ENCODE assay signal across 1 cellular context in genomic region chr17:38742431-38743308, GRCh38.
TF ChIP-seq lines count a peak whose summit lies in the region.

No MANE protein-coding gene starts in this region.

TF ChIP-seq in HEK293, 187 proteins besides CTCF, POLR2A, EP300 and RAD21 (continued from another document):
- TF ChIP-seq, protein P1, sequence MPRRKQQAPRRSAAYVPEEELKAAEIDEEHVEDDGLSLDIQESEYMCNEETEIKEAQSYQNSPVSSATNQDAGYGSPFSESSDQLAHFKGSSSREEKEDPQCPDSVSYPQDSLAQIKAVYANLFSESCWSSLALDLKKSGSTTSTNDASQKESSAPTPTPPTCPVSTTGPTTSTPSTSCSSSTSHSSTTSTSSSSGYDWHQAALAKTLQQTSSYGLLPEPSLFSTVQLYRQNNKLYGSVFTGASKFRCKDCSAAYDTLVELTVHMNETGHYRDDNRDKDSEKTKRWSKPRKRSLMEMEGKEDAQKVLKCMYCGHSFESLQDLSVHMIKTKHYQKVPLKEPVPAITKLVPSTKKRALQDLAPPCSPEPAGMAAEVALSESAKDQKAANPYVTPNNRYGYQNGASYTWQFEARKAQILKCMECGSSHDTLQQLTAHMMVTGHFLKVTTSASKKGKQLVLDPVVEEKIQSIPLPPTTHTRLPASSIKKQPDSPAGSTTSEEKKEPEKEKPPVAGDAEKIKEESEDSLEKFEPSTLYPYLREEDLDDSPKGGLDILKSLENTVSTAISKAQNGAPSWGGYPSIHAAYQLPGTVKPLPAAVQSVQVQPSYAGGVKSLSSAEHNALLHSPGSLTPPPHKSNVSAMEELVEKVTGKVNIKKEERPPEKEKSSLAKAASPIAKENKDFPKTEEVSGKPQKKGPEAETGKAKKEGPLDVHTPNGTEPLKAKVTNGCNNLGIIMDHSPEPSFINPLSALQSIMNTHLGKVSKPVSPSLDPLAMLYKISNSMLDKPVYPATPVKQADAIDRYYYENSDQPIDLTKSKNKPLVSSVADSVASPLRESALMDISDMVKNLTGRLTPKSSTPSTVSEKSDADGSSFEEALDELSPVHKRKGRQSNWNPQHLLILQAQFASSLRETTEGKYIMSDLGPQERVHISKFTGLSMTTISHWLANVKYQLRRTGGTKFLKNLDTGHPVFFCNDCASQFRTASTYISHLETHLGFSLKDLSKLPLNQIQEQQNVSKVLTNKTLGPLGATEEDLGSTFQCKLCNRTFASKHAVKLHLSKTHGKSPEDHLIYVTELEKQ (tag by site-specific recombination; IDR thresholded peaks at IDR 0.05; ENCODE audit: borderline replicate concordance) = 0 out of 2 replicates have a peak, but pooled peaks have one; percentile 35
- peak; percentile 77 for TF ChIP-seq ZIC2 (tag by site-specific recombination; IDR thresholded peaks at IDR 0.05)
- 0 out of 2 replicates have a peak, but pooled peaks have one; percentile 11 for TF ChIP-seq ZNF335 (tag by site-specific recombination; conservative IDR thresholded peaks at IDR 0.05)
- no peak for TF ChIP-seq ZFP41 (tag by site-specific recombination; IDR thresholded peaks at IDR 0.05; ENCODE audit: borderline replicate concordance)
- peak; percentile 57; the same call in 1 of the 2 replicates for TF ChIP-seq GLIS2 (tag by site-specific recombination; IDR thresholded peaks at IDR 0.05)
- TF ChIP-seq ZNF600 (tag by site-specific recombination; IDR thresholded peaks at IDR 0.05) = no peak; the same call in 1 of the 2 replicates
- TF ChIP-seq SCRT2 (tag by site-specific recombination; IDR thresholded peaks at IDR 0.05) = no peak
- 0 out of 2 replicates have a peak, but pooled peaks have one; percentile 13 for TF ChIP-seq ZNF398 (tag by site-specific recombination; IDR thresholded peaks at IDR 0.05)
- TF ChIP-seq, protein P2, sequence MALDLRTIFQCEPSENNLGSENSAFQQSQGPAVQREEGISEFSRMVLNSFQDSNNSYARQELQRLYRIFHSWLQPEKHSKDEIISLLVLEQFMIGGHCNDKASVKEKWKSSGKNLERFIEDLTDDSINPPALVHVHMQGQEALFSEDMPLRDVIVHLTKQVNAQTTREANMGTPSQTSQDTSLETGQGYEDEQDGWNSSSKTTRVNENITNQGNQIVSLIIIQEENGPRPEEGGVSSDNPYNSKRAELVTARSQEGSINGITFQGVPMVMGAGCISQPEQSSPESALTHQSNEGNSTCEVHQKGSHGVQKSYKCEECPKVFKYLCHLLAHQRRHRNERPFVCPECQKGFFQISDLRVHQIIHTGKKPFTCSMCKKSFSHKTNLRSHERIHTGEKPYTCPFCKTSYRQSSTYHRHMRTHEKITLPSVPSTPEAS (tag by site-specific recombination; IDR thresholded peaks at IDR 0.05) = 0 out of 2 replicates have a peak, but pooled peaks have one; percentile 17
- TF ChIP-seq PRDM2 (tag by site-specific recombination; IDR thresholded peaks at IDR 0.05; ENCODE audit: borderline replicate concordance) = no peak
- no peak for TF ChIP-seq HIC1 (tag by site-specific recombination; IDR thresholded peaks at IDR 0.05)
- TF ChIP-seq ZBTB17 (tag by site-specific recombination; IDR thresholded peaks at IDR 0.05) = peak; percentile 70
- TF ChIP-seq ZNF362 (tag by site-specific recombination; IDR thresholded peaks at IDR 0.05) = peak; percentile 76; the same call in 1 of the 2 replicates
- TF ChIP-seq, protein P3, sequence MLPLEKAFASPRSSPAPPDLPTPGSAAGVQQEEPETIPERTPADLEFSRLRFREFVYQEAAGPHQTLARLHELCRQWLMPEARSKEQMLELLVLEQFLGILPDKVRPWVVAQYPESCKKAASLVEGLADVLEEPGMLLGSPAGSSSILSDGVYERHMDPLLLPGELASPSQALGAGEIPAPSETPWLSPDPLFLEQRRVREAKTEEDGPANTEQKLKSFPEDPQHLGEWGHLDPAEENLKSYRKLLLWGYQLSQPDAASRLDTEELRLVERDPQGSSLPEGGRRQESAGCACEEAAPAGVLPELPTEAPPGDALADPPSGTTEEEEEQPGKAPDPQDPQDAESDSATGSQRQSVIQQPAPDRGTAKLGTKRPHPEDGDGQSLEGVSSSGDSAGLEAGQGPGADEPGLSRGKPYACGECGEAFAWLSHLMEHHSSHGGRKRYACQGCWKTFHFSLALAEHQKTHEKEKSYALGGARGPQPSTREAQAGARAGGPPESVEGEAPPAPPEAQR (tag by site-specific recombination; IDR thresholded peaks at IDR 0.05) = no peak
- TF ChIP-seq, protein P4, sequence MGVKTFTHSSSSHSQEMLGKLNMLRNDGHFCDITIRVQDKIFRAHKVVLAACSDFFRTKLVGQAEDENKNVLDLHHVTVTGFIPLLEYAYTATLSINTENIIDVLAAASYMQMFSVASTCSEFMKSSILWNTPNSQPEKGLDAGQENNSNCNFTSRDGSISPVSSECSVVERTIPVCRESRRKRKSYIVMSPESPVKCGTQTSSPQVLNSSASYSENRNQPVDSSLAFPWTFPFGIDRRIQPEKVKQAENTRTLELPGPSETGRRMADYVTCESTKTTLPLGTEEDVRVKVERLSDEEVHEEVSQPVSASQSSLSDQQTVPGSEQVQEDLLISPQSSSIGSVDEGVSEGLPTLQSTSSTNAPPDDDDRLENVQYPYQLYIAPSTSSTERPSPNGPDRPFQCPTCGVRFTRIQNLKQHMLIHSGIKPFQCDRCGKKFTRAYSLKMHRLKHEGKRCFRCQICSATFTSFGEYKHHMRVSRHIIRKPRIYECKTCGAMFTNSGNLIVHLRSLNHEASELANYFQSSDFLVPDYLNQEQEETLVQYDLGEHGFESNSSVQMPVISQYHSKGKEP (tag by site-specific recombination; IDR thresholded peaks at IDR 0.05) = peak; percentile 38; the same call in 1 of the 2 replicates
- TF ChIP-seq SP2 (tag by site-specific recombination; IDR thresholded peaks at IDR 0.05) = peak; percentile 13; the same call in 1 of the 2 replicates
TF ChIP-seq in HEK293: peak in this region for 14.
